In the genomic region with DNA sequence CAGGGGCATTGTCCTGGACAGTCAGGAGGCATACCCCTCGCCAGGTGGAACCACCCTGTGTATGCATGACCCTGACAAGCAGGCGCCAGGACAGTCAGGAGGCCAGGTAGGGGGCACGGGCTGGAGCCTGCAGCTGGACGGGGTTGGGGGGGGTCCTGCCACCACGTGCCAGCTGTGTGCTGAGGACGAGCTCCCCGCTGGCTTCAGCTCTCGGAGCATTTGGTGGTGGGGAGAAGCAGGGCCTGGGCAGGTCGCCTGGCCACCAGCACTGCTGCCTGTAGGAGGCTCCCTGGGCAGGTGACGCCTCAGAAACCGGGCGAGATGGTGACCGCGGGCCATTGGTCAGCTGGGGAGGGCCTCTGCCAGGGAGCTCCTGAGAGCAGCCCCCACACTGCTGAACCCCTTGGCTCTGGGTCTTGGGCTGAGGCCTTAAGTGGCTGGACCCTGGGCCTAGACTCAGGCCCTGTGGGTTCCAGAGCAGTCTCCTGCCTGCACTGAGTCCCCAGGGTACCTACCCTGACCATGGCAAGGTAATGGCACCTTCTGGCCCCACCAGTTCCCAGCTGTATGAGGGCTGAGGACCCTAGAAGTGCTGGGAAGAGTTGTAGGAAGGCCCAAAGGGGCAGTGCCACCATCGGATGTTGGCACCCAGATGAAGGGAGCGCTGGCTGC, we compare ENCODE assay signal across 9 cellular contexts. TPM values are rescaled to one million over a fixed set of nuclear protein-coding genes. Genes with fewer than 3 reads are reported as not detected.
DNase-seq lines count a peak whose midpoint lies in the region; ATAC-seq and TF ChIP-seq lines count a peak whose summit lies in the region.
"Had no signal": no experiment of that assay in that cellular context is flagged by ENCODE, and none has a peak within 500 bp of the region (broad histone marks: within the 10 kb centered on the region; RNA-seq: fewer than 3 reads in every experiment).

No MANE protein-coding gene starts in this region.

- TF ChIP-seq CTCF in AG04449 (IDR thresholded peaks at IDR 0.05; ENCODE audit: insufficient read depth, low read length, missing control alignments): no peak
- no peak for TF ChIP-seq CTCF in HEK293 (tag by site-specific recombination; IDR thresholded peaks at IDR 0.05)
- no peak for TF ChIP-seq CTCF in mammary epithelial cell (conservative IDR thresholded peaks at IDR 0.05 in 1 of 2, IDR thresholded peaks at IDR 0.05 in 1 of 2; ENCODE audit: extremely low read depth in 1 of 2, insufficient read depth in 1 of 2, low read depth in 1 of 2, low read length in 2 of 2)

- 81% methylated on average over 5 of the region's 16 CpGs for WGBS in mammary epithelial cell (ENCODE audit: low coverage, missing lambda C conversion rate)

- H3K9me3 ChIP-seq in HEK293 (ENCODE audit: control insufficient read depth, insufficient read depth, low read depth, low read length) (no peaks in the 10 kb centered on the region), mammary epithelial cell (replicated peaks; ENCODE audit: insufficient read depth, low read length) (peaks cover 4% of the 10 kb centered on the region), mucosa of rectum (ENCODE audit: control insufficient read depth in 2 of 2, low read length in 2 of 2) (no peaks in the 10 kb centered on the region)

- peak overlapping the region; percentile 82 for H2AFZ ChIP-seq in mammary epithelial cell (ENCODE audit: low read depth, low read length)

- DNase-seq in AG04449 (ENCODE audit: low read depth, low spot score) (no peak), mammary epithelial cell (no peak), NCI-H187 (lab: John Stamatoyannopoulos, UW) (no peak)
- no peak for DNase-seq in stimulated activated CD8-positive, alpha-beta memory T cell treated with anti-CD3 and anti-CD28 coated beads, Interleukin-4, amount 100 ng/mL, for 48 hours

- peaks cover 0 to 23% of the 10 kb centered on the region in 2 experiments; a peak in 1 of 3 replicates for H3K36me3 ChIP-seq in HEK293 (ENCODE audit: control insufficient read depth in 2 of 2, insufficient read depth in 1 of 2, low read length in 2 of 2)
- peaks cover 2% of the 10 kb centered on the region for H3K36me3 ChIP-seq in mammary epithelial cell (ENCODE audit: insufficient read depth, low read length)
- peaks cover 18 to 23% of the 10 kb centered on the region in 2 donors for H3K36me3 ChIP-seq in mucosa of rectum (ENCODE audit: control insufficient read depth in 2 of 2, insufficient read depth in 2 of 2, low read length in 2 of 2)

- no peak overlapping the region for H3K4me2 ChIP-seq in mammary epithelial cell (ENCODE audit: insufficient read depth, low read depth, low read length)

- peaks cover under 1% of the 10 kb centered on the region for H3K79me2 ChIP-seq in mammary epithelial cell (ENCODE audit: insufficient read depth, low read length)

- H3K27me3 ChIP-seq in mammary epithelial cell (ENCODE audit: insufficient read depth, low read length) (no peaks in the 10 kb centered on the region), mucosa of rectum (ENCODE audit: control insufficient read depth in 2 of 2, insufficient read depth in 2 of 2, low read length in 2 of 2) (no peaks in the 10 kb centered on the region)

- no peak overlapping the region for H3K27ac ChIP-seq in HEK293 (ENCODE audit: extremely low read depth, low read depth, low read length)
- H3K27ac ChIP-seq in mammary epithelial cell (ENCODE audit: insufficient read depth, low read depth, low read length): no peak overlapping the region
- peak overlapping the region; percentile 92 for H3K27ac ChIP-seq in mucosa of rectum (ENCODE audit: low read depth in 2 of 2, low read length in 2 of 2)
- H3K27ac ChIP-seq: SK-N-MC had no signal

- no peaks in the 10 kb centered on the region for H4K20me1 ChIP-seq in mammary epithelial cell (ENCODE audit: insufficient read depth, low read length)

- H3K4me3 ChIP-seq in AG04449 (ENCODE audit: low read depth, low read length) (peak overlapping the region; percentile 49), HEK293 (ENCODE audit: low read depth, low read length) (no peak overlapping the region), mammary epithelial cell (replicated peaks in 1 of 3; ENCODE audit: insufficient read depth in 1 of 3, low read depth in 2 of 3, low read length in 3 of 3) (no peak overlapping the region), mucosa of rectum (ENCODE audit: low read length in 2 of 2) (peak overlapping the region; percentile 59 to 65)
- H3K4me3 ChIP-seq: SK-N-MC had no signal

- BruUV-seq in mammary epithelial cell (replicated peaks; lab: Mats Ljungman, UMichigan): no TSS peak

- H3K9ac ChIP-seq in mammary epithelial cell (ENCODE audit: insufficient read depth, low read length) (no peak overlapping the region), mucosa of rectum (ENCODE audit: low read depth in 1 of 2, low read length in 2 of 2) (peak overlapping the region; percentile 58 to 86)

- in situ Hi-C loops in mammary epithelial cell (cut with MboI; ENCODE audit: low sequenced_read_pairs in 2 of 2): no loop called here

- intact Hi-C loops in mammary epithelial cell (cut with micrococcal nuclease): no loop called here

- no peak for ATAC-seq in GM18498 (IDR thresholded peaks at IDR 0.05; ENCODE audit: unreplicated experiment)
- ATAC-seq in HG03139 (IDR thresholded peaks at IDR 0.05; ENCODE audit: unreplicated experiment): no peak

- dilution Hi-C loops in mammary epithelial cell (cut with HindIII; ENCODE audit: low sequenced_read_pairs): no loop called here

- CTCF ChIA-PET in AG04449 (lab: Yijun Ruan, JAX): interaction anchor here (0.7 to 3.7 kb wide), 8 partner anchors 11 to 59 kb away, joined by 3 to 16 read pairs (median 4); no protein-coding TSS in a partner anchor
- CTCF ChIA-PET in HEK293 (lab: Yijun Ruan, JAX): interaction anchor here (0.6 to 1.2 kb wide), 2 partner anchors 27 to 1167 kb away, joined by 3 read pairs; no protein-coding TSS in a partner anchor
- CTCF ChIA-PET in mammary epithelial cell (lab: Charles Lee; ENCODE audit: low non-redundant PET): no interaction called here

- POLR2A ChIA-PET in AG04449 (lab: Yijun Ruan, JAX) (interaction anchor here (0.6 to 2.4 kb wide), 4 partner anchors 16 to 46 kb away, joined by 3 to 12 read pairs (median 3); a partner anchor contains a TSS), HEK293 (lab: Yijun Ruan, JAX) (no interaction called here)

- H3K4me1 ChIP-seq in HEK293 (ENCODE audit: control insufficient read depth, insufficient read depth, low read length) (no peaks in the 10 kb centered on the region), mammary epithelial cell (ENCODE audit: insufficient read depth, low read length) (peaks cover 13% of the 10 kb centered on the region), mucosa of rectum (ENCODE audit: control insufficient read depth in 2 of 2, insufficient read depth in 2 of 2, low read length in 2 of 2) (peaks cover 30 to 31% of the 10 kb centered on the region in 2 donors)

TF ChIP-seq in HEK293, 187 proteins besides CTCF, POLR2A, EP300 and RAD21 (continues in another document):
- TF ChIP-seq, protein P1, sequence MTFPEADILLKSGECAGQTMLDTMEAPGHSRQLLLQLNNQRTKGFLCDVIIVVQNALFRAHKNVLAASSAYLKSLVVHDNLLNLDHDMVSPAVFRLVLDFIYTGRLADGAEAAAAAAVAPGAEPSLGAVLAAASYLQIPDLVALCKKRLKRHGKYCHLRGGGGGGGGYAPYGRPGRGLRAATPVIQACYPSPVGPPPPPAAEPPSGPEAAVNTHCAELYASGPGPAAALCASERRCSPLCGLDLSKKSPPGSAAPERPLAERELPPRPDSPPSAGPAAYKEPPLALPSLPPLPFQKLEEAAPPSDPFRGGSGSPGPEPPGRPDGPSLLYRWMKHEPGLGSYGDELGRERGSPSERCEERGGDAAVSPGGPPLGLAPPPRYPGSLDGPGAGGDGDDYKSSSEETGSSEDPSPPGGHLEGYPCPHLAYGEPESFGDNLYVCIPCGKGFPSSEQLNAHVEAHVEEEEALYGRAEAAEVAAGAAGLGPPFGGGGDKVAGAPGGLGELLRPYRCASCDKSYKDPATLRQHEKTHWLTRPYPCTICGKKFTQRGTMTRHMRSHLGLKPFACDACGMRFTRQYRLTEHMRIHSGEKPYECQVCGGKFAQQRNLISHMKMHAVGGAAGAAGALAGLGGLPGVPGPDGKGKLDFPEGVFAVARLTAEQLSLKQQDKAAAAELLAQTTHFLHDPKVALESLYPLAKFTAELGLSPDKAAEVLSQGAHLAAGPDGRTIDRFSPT (tag by site-specific recombination; IDR thresholded peaks at IDR 0.05): peak; percentile 49; the same call in 1 of the 2 replicates
- TF ChIP-seq PRDM1 (tag by site-specific recombination; IDR thresholded peaks at IDR 0.05) (no peak), BCL11A (tag by site-specific recombination; IDR thresholded peaks at IDR 0.05; ENCODE audit: low read depth) (no peak), ZNF24 (tag by site-specific recombination; IDR thresholded peaks at IDR 0.05) (no peak), KLF8 (tag by site-specific recombination; IDR thresholded peaks at IDR 0.05) (no peak)
- TF ChIP-seq, protein P2, sequence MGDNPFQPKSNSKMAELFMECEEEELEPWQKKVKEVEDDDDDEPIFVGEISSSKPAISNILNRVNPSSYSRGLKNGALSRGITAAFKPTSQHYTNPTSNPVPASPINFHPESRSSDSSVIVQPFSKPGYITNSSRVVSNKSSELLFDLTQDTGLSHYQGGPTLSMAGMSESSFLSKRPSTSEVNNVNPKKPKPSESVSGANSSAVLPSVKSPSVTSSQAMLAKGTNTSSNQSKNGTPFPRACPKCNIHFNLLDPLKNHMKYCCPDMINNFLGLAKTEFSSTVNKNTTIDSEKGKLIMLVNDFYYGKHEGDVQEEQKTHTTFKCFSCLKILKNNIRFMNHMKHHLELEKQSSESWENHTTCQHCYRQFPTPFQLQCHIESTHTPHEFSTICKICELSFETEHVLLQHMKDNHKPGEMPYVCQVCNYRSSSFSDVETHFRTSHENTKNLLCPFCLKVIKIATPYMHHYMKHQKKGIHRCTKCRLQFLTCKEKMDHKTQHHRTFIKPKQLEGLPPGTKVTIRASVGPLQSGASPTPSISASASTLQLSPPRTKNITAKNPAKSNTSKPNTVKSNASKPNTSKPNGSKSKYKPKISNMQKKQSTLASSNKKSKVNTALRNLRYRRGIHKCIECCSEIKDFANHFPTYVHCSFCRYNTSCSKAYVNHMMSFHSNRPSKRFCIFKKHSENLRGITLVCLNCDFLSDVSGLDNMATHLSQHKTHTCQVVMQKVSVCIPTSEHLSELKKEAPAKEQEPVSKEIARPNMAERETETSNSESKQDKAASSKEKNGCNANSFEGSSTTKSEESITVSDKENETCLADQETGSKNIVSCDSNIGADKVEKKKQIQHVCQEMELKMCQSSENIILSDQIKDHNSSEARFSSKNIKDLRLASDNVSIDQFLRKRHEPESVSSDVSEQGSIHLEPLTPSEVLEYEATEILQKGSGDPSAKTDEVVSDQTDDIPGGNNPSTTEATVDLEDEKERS (tag by site-specific recombination; IDR thresholded peaks at IDR 0.05): no peak

RNA-seq across cellular contexts. Expression of a gene that starts 0.8 kb away (rescaled TPM):
- total RNA-seq in mammary epithelial cell: under 1 TPM; 0.33 to 0.67 TPM
- polyA plus RNA-seq in mammary epithelial cell: 0.09 TPM
- polyA minus RNA-seq in mammary epithelial cell: not detected

RNA-seq across cellular contexts. Expression of a gene that starts 15.4 kb away (rescaled TPM):
- total RNA-seq in mammary epithelial cell: 10 to 100 TPM; 34.5 to 43.2 TPM
- polyA plus RNA-seq in mammary epithelial cell: 29.7 TPM
- polyA minus RNA-seq in mammary epithelial cell: 47.5 TPM

RNA-seq across cellular contexts. Expression of a gene that starts 27.0 kb away (rescaled TPM):
- total RNA-seq in mammary epithelial cell: 10 to 100 TPM; 38.7 to 53.2 TPM
- 13.6 TPM for polyA plus RNA-seq in mammary epithelial cell
- 31.4 TPM for polyA minus RNA-seq in mammary epithelial cell

RNA-seq across cellular contexts. Expression of a gene that starts 53.5 kb away (rescaled TPM):
- total RNA-seq in mammary epithelial cell: not detected
- polyA plus RNA-seq in mammary epithelial cell: not detected
- polyA minus RNA-seq in mammary epithelial cell: not detected

Comparison
In these comparisons a context has a peak if more than half of its experiments do, and no peak if none do; other contexts are left out.
1. H3K4me3 ChIP-seq: peak in AG04449 (single experiment) and mucosa of rectum (2 of 2); none in HEK293 (single experiment) and mammary epithelial cell (0 of 3).
2. H3K27ac ChIP-seq: peak in mucosa of rectum (2 of 2); none in HEK293 (single experiment) and mammary epithelial cell (single experiment).